Comparison of ENCODE assay signal across 29 cellular contexts in the genomic region with DNA sequence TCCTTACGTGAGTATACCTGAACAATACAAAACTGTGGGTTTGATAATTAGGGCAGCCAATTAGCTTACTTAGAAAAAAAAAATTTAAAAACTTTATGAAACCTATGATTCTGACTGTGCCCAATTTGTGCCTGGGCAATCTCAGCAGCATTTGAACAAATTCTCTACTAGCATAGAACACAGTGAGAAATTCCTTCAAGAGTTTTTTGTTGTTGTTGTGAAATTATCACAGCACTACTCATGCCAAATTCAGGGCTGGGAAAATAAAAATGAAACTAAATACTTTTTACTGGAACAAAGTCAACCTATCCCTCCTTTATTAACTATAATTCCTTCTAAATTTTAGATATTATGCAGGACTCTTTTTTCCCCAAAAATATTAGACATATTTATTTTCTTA. TPM values are rescaled to one million over a fixed set of nuclear protein-coding genes. Genes with fewer than 3 reads are reported as not detected.
"Had no signal": no experiment of that assay in that cellular context is flagged by ENCODE, and none has a peak within 500 bp of the region (broad histone marks: within the 10 kb centered on the region; RNA-seq: fewer than 3 reads in every experiment).

No MANE protein-coding gene starts in this region.

- H3K27me3 ChIP-seq: esophagus muscularis mucosa, gastrocnemius medialis, heart left ventricle, hepatocyte, left lung, neural progenitor cell, right lobe of liver, stomach, tibial artery had no signal

- H3K4me1 ChIP-seq: esophagus muscularis mucosa, gastrocnemius medialis, left lung, parathyroid adenoma, right lobe of liver, stomach had no signal

- ATAC-seq: gastrocnemius medialis; heart left ventricle; left cardiac atrium; left lung; mucosa of descending colon; right lobe of liver; stimulated activated effector memory CD8-positive, alpha-beta T cell treated with anti-CD3 and anti-CD28 coated beads, Interleukin-12 subunit alpha, Interleukin-12 subunit beta, amount 100 ng/mL, for 72 hours had no signal

- H3K4me3 ChIP-seq: esophagus muscularis mucosa, gastrocnemius medialis, heart left ventricle, hepatocyte, left lung, mucosa of descending colon, neural progenitor cell, right lobe of liver, stomach, tibial artery had no signal

- H3K36me3 ChIP-seq: right lobe of liver had no signal

- DNase-seq: cerebellar nuclear complex; effector CD8-positive, alpha-beta T cell; foreskin fibroblast; gastrocnemius medialis; heart left ventricle; left cardiac atrium; left lung; mesenchymal stem cell; mucosa of descending colon; naive B cell; right lobe of liver; stimulated activated CD4-positive, alpha-beta T cell treated with anti-CD3 and anti-CD28 coated beads, Interleukin-2, amount 100 ng/mL, for 24 hours; stimulated activated CD4-positive, alpha-beta T cell treated with anti-CD3 and anti-CD28 coated beads, Interleukin-4, amount 100 ng/mL, for 24 hours; stimulated activated naive CD4-positive, alpha-beta T cell treated with Interleukin-2 at 50 U/mL for 16 hours; stomach; tibial artery had no signal

- H3K9me3 ChIP-seq: esophagus muscularis mucosa, gastrocnemius medialis, left lung, mucosa of descending colon, right lobe of liver, stomach, tibial artery had no signal

- H3K27ac ChIP-seq: esophagus muscularis mucosa, gastrocnemius medialis, heart left ventricle, hepatocyte, left lung, neural progenitor cell, parathyroid adenoma, right lobe of liver, stomach, tibial artery had no signal

RNA-seq across cellular contexts. Expression of gene POU3F2, which starts 42.9 kb away (rescaled TPM):
- total RNA-seq: endothelial cell of umbilical vein, epithelial cell of proximal tubule, esophagus muscularis mucosa, heart left ventricle, kidney epithelial cell, left lung, lower leg skin, lung microvascular endothelial cell, mesothelial cell of epicardium, mucosa of descending colon, osteoblast, right lobe of liver, subcutaneous adipose tissue had no signal
- polyA plus RNA-seq: endothelial cell of umbilical vein, hepatocyte, stomach had no signal
